8 cellular contexts compared by ENCODE assay signal in genomic region chr10:43362191-43362839, GRCh38. TPM values are rescaled to one million over a fixed set of nuclear protein-coding genes. Genes with fewer than 3 reads are reported as not detected.
DNase-seq lines count a peak whose midpoint lies in the region; ATAC-seq, FAIRE-seq and TF ChIP-seq lines count a peak whose summit lies in the region.

No MANE protein-coding gene starts in this region.

- H2AFZ ChIP-seq in endothelial cell of umbilical vein (ENCODE audit: low read depth, low read length): peak overlapping the region; percentile 66

- H3K4me2 ChIP-seq in endothelial cell of umbilical vein (ENCODE audit: insufficient read depth, low read length): peak overlapping the region; percentile 25

- peak; percentile 91 for FAIRE-seq in endothelial cell of umbilical vein (lab: Jason Lieb, UNC)

- no peaks in the 10 kb centered on the region for H3K36me3 ChIP-seq in endothelial cell of umbilical vein (ENCODE audit: control insufficient read depth in 2 of 2, extremely low read depth in 1 of 2, insufficient read depth in 2 of 2, low read length in 2 of 2)

- ATAC-seq in GM18907 (IDR thresholded peaks at IDR 0.05; ENCODE audit: unreplicated experiment) (peak; percentile 98), HG03175 (IDR thresholded peaks at IDR 0.05; ENCODE audit: unreplicated experiment) (peak; percentile 92)

- H3K27me3 Mint-ChIP-seq in mesothelial cell of epicardium (ENCODE audit: low read depth): peaks cover 3% of the 10 kb centered on the region

- H3K9me3 Mint-ChIP-seq in mesothelial cell of epicardium: no peaks in the 10 kb centered on the region

- CTCF ChIA-PET in endothelial cell of umbilical vein (lab: Charles Lee): interaction anchor here (1.0 to 1.1 kb wide), 2 partner anchors 18 to 69 kb away, joined by 3 read pairs; no protein-coding TSS in a partner anchor

- DNase-seq in ACHN: peak; percentile 99
- peak; percentile 7 for DNase-seq in NCI-H524 treated with DMSO at 0.1 percent for 48 hours (lab: John Stamatoyannopoulos, UW)
- peak; percentile 99 for DNase-seq in activated CD8-positive, alpha-beta memory T cell treated with anti-CD3 and anti-CD28 coated beads, Interleukin-2, amount 50 U/mL, for 48 hours
- DNase-seq in endothelial cell of umbilical vein (ENCODE audit: low read depth, low spot score): peak; percentile 81
- peak; percentile 90 to 91 for DNase-seq in mesothelial cell of epicardium (ENCODE audit: low spot score in 2 of 2, unreplicated experiment in 2 of 2)
- DNase-seq in stimulated activated CD8-positive, alpha-beta memory T cell treated with anti-CD3 and anti-CD28 coated beads, Interleukin-15, amount 100 ng/mL, for 24 hours (ENCODE audit: low read depth): peak; percentile 92

- no peaks in the 10 kb centered on the region for H4K20me1 ChIP-seq in endothelial cell of umbilical vein (replicated peaks; ENCODE audit: control insufficient read depth, extremely low read depth, insufficient read depth, low read length)

- intact Hi-C loops in endothelial cell of umbilical vein (cut with micrococcal nuclease): no loop called here

- H3K9me3 ChIP-seq in endothelial cell of umbilical vein (replicated peaks; ENCODE audit: control insufficient read depth, insufficient read depth, low read length): no peaks in the 10 kb centered on the region

- dilution Hi-C loops in endothelial cell of umbilical vein (cut with MboI; ENCODE audit: extremely low pct_ligation_motif_present, low sequenced_read_pairs): no loop called here

- H3K9me1 ChIP-seq in endothelial cell of umbilical vein (replicated peaks; ENCODE audit: control insufficient read depth, extremely low read depth, insufficient read depth, low read length): no peaks in the 10 kb centered on the region

- TF ChIP-seq CTCF in endothelial cell of umbilical vein (IDR thresholded peaks at IDR 0.05; ENCODE audit: extremely low read depth in 1 of 2, insufficient read depth in 1 of 2, low read depth in 1 of 2, low read length in 2 of 2): peak; percentile 31 to 46
- no peak for TF ChIP-seq CTCF in mesothelial cell of epicardium (IDR thresholded peaks at IDR 0.05; ENCODE audit: unreplicated experiment)

- peak overlapping the region; percentile 2 for H3K9ac ChIP-seq in endothelial cell of umbilical vein (replicated peaks; ENCODE audit: extremely low read depth, insufficient read depth, low read length)

- no peak for TF ChIP-seq POLR2A in endothelial cell of umbilical vein (IDR thresholded peaks at IDR 0.05; ENCODE audit: low read depth, low read length)

- no peaks in the 10 kb centered on the region for H3K27me3 ChIP-seq in endothelial cell of umbilical vein (ENCODE audit: control insufficient read depth in 2 of 2, insufficient read depth in 2 of 2, low read length in 2 of 2)

- POLR2A ChIA-PET in endothelial cell of umbilical vein (lab: Charles Lee): no interaction called here

- H3K27ac ChIP-seq in endothelial cell of umbilical vein (ENCODE audit: insufficient read depth, low read depth, low read length): no peak overlapping the region

- peak overlapping the region in 2 of 3 experiments; percentile 14 to 28 for H3K4me3 ChIP-seq in endothelial cell of umbilical vein (replicated peaks in 1 of 3; ENCODE audit: insufficient read depth in 1 of 3, low read depth in 1 of 3, low read length in 3 of 3)

- in situ Hi-C loops in ACHN (cut with HindIII; ENCODE audit: low pct_ligation_motif_present, low pct_unique_long_range_greater_than_20kb, low sequenced_read_pairs): no loop called here

- H3K4me1 ChIP-seq in endothelial cell of umbilical vein (ENCODE audit: control insufficient read depth, extremely low read depth, insufficient read depth, low read length): no peaks in the 10 kb centered on the region

- no peaks in the 10 kb centered on the region for H3K79me2 ChIP-seq in endothelial cell of umbilical vein (ENCODE audit: control insufficient read depth, insufficient read depth, low read length)

- H3K4me3 Mint-ChIP-seq in mesothelial cell of epicardium: peak overlapping the region; percentile 85

- no peaks in the 10 kb centered on the region for H3K36me3 Mint-ChIP-seq in mesothelial cell of epicardium

- peak overlapping the region; percentile 89 for H3K27ac Mint-ChIP-seq in mesothelial cell of epicardium

- peaks cover 9% of the 10 kb centered on the region for H3K4me1 Mint-ChIP-seq in mesothelial cell of epicardium

- no TSS peak for BruUV-seq in endothelial cell of umbilical vein (replicated peaks; lab: Mats Ljungman, UMichigan)

TF ChIP-seq in endothelial cell of umbilical vein, 7 proteins besides CTCF, POLR2A, EP300 and RAD21:
- TF ChIP-seq MYC (IDR thresholded peaks at IDR 0.05; ENCODE audit: low read depth, low read length): no peak
- no peak for TF ChIP-seq GATA2 (IDR thresholded peaks at IDR 0.05; ENCODE audit: insufficient read depth, insufficient read length, low read depth, low read length)
- no peak for TF ChIP-seq POLR2AphosphoS5 (IDR thresholded peaks at IDR 0.05; ENCODE audit: insufficient read depth, low read depth, low read length)
- no peak for TF ChIP-seq JUN (IDR thresholded peaks at IDR 0.05; ENCODE audit: borderline replicate concordance, insufficient read depth, insufficient read length, low read depth)
- no peak for TF ChIP-seq EZH2 (IDR thresholded peaks at IDR 0.05; ENCODE audit: borderline replicate concordance, low read depth, low read length, severe bottlenecking)
- TF ChIP-seq, protein P1, sequence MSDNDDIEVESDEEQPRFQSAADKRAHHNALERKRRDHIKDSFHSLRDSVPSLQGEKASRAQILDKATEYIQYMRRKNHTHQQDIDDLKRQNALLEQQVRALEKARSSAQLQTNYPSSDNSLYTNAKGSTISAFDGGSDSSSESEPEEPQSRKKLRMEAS (IDR thresholded peaks at IDR 0.05; ENCODE audit: insufficient read depth, insufficient read length): no peak
- TF ChIP-seq FOS (IDR thresholded peaks at IDR 0.05; ENCODE audit: borderline replicate concordance, insufficient read depth, low read length): no peak

RNA-seq across cellular contexts. Expression of gene FXYD4, which starts 9.1 kb away (rescaled TPM):
- not detected in 2 replicates for total RNA-seq in endothelial cell of umbilical vein
- polyA plus RNA-seq in endothelial cell of umbilical vein: not detected in 2 replicates
- not detected in 2 replicates for polyA plus RNA-seq in endothelial cell of umbilical vein (2011; cell fraction: cytosol; rRNA removed)
- polyA plus RNA-seq in endothelial cell of umbilical vein (2011; cell fraction: nucleus; rRNA removed): not detected in 2 replicates
- not detected in 2 replicates for polyA plus RNA-seq in endothelial cell of umbilical vein (2012)
- polyA minus RNA-seq in endothelial cell of umbilical vein: not detected in 2 replicates
- polyA minus RNA-seq in endothelial cell of umbilical vein (2011; cell fraction: cytosol; rRNA and poly(A)+ RNA removed): not detected
- polyA minus RNA-seq in endothelial cell of umbilical vein (2011; cell fraction: nucleus; rRNA and poly(A)+ RNA removed): not detected in 2 replicates
- not detected in 3 replicates for total RNA-seq in mesothelial cell of epicardium

RNA-seq across cellular contexts. Expression of gene HNRNPF, which starts 46.7 kb away (rescaled TPM):
- total RNA-seq in endothelial cell of umbilical vein (215 and 230 TPM in 2 replicates), mesothelial cell of epicardium (163 to 169 TPM (median 165 TPM) in 3 replicates)
- polyA plus RNA-seq in endothelial cell of umbilical vein: 126 and 144 TPM in 2 replicates
- 163 and 177 TPM in 2 replicates for polyA plus RNA-seq in endothelial cell of umbilical vein (2011; cell fraction: cytosol; rRNA removed)
- polyA plus RNA-seq in endothelial cell of umbilical vein (2011; cell fraction: nucleus; rRNA removed): 125 and 146 TPM in 2 replicates
- polyA plus RNA-seq in endothelial cell of umbilical vein (2012): 152 and 181 TPM in 2 replicates
- polyA minus RNA-seq in endothelial cell of umbilical vein: 192 and 223 TPM in 2 replicates
- polyA minus RNA-seq in endothelial cell of umbilical vein (2011; cell fraction: cytosol; rRNA and poly(A)+ RNA removed): 119 TPM
- polyA minus RNA-seq in endothelial cell of umbilical vein (2011; cell fraction: nucleus; rRNA and poly(A)+ RNA removed): 38.1 and 40.2 TPM in 2 replicates

Comparison
In these comparisons a context has a peak if more than half of its experiments do, and no peak if none do; other contexts are left out.
1. DNase-seq: peak in every context shown above with its lines; median percentile 99 in ACHN; 99 in activated CD8-positive, alpha-beta memory T cell treated with anti-CD3 and anti-CD28 coated beads, Interleukin-2, amount 50 U/mL, for 48 hours; 92 in stimulated activated CD8-positive, alpha-beta memory T cell treated with anti-CD3 and anti-CD28 coated beads, Interleukin-15, amount 100 ng/mL, for 24 hours; 90 in mesothelial cell of epicardium; 81 in endothelial cell of umbilical vein; 7 in NCI-H524 treated with DMSO at 0.1 percent for 48 hours.